Comparison of ENCODE assay signal across 8 cellular contexts in genomic region chrX:1661048-1661921, GRCh38. TPM values are rescaled to one million over a fixed set of nuclear protein-coding genes. Genes with fewer than 3 reads are reported as not detected.
A peak's percentile ranks its signal among the peaks of the same experiment; 100 is the strongest.
DNase-seq lines count a peak whose midpoint lies in the region; ATAC-seq, FAIRE-seq and TF ChIP-seq lines count a peak whose summit lies in the region.

No MANE protein-coding gene starts in this region.

- peaks cover 14% of the 10 kb centered on the region for H3K27me3 Mint-ChIP-seq in osteocyte (ENCODE audit: unreplicated experiment)

- no peak overlapping the region for H3K4me3 Mint-ChIP-seq in osteocyte (ENCODE audit: unreplicated experiment)

- FAIRE-seq in GM18507 (lab: Jason Lieb, UNC), result peak; percentile 95

- no peak overlapping the region for H3K27ac Mint-ChIP-seq in osteocyte (ENCODE audit: unreplicated experiment)

- TF ChIP-seq CTCF in osteocyte (IDR thresholded peaks at IDR 0.05), result no peak

- H3K4me1 Mint-ChIP-seq in osteocyte (ENCODE audit: unreplicated experiment), result peaks cover 13% of the 10 kb centered on the region

- no peaks in the 10 kb centered on the region for H3K36me3 Mint-ChIP-seq in osteocyte (ENCODE audit: unreplicated experiment)

- ATAC-seq in HG02938 (IDR thresholded peaks at IDR 0.05; ENCODE audit: unreplicated experiment), result peak; percentile 90

- DNase-seq in GM18507 (ENCODE audit: extremely low spot score, insufficient read length, low read depth), result no peak
- DNase-seq in T-helper 22 cell (ENCODE audit: low read depth), result peak; percentile 86
- DNase-seq in ecto neural progenitor cell (ENCODE audit: low spot score), result peak; percentile 66
- DNase-seq in putamen (ENCODE audit: low spot score), result peak; percentile 57
- DNase-seq in NCI-H1092 treated with DMSO at 0.1 percent for 48 hours (lab: John Stamatoyannopoulos, UW), result no peak
- DNase-seq in osteocyte (ENCODE audit: extremely low spot score, unreplicated experiment), result no peak
- DNase-seq in GM03348 (ENCODE audit: low spot score), result no peak

- no peaks in the 10 kb centered on the region for H3K9me3 Mint-ChIP-seq in osteocyte (ENCODE audit: unreplicated experiment)

RNA-seq across cellular contexts. Expression of gene ASMT, which starts 46.4 kb away (rescaled TPM):
- total RNA-seq in osteocyte, result not detected in 2 replicates

Comparison
In these comparisons a context has a peak if more than half of its experiments do, and no peak if none do; other contexts are left out.
1. DNase-seq: peak in T-helper 22 cell (single experiment), ecto neural progenitor cell (single experiment) and putamen (single experiment); none in GM18507 (single experiment), NCI-H1092 treated with DMSO at 0.1 percent for 48 hours (single experiment), osteocyte (single experiment) and GM03348 (single experiment).